8 cellular contexts compared by ENCODE assay signal in the genomic region with DNA sequence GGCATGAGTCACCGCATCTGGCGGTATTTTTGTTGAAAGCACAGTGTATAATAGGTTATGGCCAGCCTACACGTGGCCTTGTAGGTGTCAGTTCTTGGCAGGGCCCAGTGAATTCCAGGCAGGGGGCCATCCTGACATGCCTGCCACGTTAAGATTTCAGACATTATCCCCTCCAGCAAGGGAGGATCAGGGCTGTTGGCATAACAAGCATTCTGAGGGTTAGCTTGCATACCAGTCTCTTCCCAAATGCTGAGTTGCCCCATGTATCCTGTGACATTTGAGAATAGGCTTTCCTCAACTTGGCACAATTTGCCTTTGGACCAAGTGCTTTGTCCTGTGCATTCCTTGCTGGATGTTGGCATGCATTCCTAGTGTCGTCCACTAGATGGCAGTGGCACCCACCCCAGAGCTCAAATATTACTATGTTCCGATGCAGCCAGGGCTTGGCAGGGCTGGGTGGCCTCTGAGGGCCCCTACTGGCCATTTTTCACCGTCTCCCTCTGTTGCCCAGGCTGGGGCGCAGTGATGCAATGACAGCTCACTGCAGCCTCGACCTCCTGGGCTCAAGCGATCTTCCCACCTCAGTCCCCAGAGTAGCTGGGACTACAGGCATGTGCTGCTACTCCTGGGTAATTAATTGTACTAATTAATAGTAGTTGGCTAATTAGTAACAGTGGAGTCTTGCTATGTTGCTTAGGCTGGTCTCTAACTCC. TPM values are rescaled to one million over a fixed set of nuclear protein-coding genes. Genes with fewer than 3 reads are reported as not detected.
A peak's percentile ranks its signal among the peaks of the same experiment; 100 is the strongest.
DNase-seq lines count a peak whose midpoint lies in the region; ATAC-seq and TF ChIP-seq lines count a peak whose summit lies in the region.

No MANE protein-coding gene starts in this region.

- no peaks in the 10 kb centered on the region for H4K20me1 ChIP-seq in KMS-11 (ENCODE audit: insufficient read depth)

- no peak overlapping the region for H3K27ac ChIP-seq in KMS-11

- no peaks in the 10 kb centered on the region for H3K4me1 ChIP-seq in KMS-11 (ENCODE audit: low read depth, poor library complexity, severe bottlenecking)

- no peak overlapping the region for H2AFZ ChIP-seq in KMS-11 (ENCODE audit: low read depth)

- H3K27me3 Mint-ChIP-seq in neural crest cell (ENCODE audit: low read depth) = no peaks in the 10 kb centered on the region

- no peak overlapping the region for H3K9ac ChIP-seq in KMS-11

- no peaks in the 10 kb centered on the region for H3K36me3 ChIP-seq in KMS-11 (ENCODE audit: insufficient read depth)

- H3K9me3 Mint-ChIP-seq in neural crest cell = no peaks in the 10 kb centered on the region

- H3K4me1 Mint-ChIP-seq in neural crest cell = peaks cover 5% of the 10 kb centered on the region

- H3K27me3 ChIP-seq in KMS-11 (ENCODE audit: insufficient read depth, low read depth) = no peaks in the 10 kb centered on the region

- H3K36me3 Mint-ChIP-seq in neural crest cell (ENCODE audit: low read depth) = no peaks in the 10 kb centered on the region

- H3K4me2 ChIP-seq in KMS-11 = no peak overlapping the region

- H3K27ac Mint-ChIP-seq in neural crest cell (ENCODE audit: unreplicated experiment) = no peak overlapping the region

- H3K79me2 ChIP-seq in KMS-11 (ENCODE audit: insufficient read depth, low read depth) = no peaks in the 10 kb centered on the region

- TF ChIP-seq CTCF in KMS-11 (conservative IDR thresholded peaks at IDR 0.05; ENCODE audit: low read depth, low read length) (peak; percentile 77), fibroblast of mammary gland (conservative IDR thresholded peaks at IDR 0.05; ENCODE audit: control insufficient read depth, insufficient read depth, low read depth, low read length) (peak; percentile 99), neural crest cell (conservative IDR thresholded peaks at IDR 0.05) (peak; percentile 99)

- ATAC-seq in GM18909 (IDR thresholded peaks at IDR 0.05; ENCODE audit: poor library complexity, unreplicated experiment) = peak; percentile 73
- ATAC-seq in stimulated activated naive CD8-positive, alpha-beta T cell treated with anti-CD3 and anti-CD28 coated beads, Interleukin-15, Interleukin-2, amounts not matched to agents 100 U/mL and 50 U/mL, for 24 hours = peak; percentile 99

- H3K4me3 ChIP-seq in KMS-11 (IDR thresholded peaks at IDR 0.05; ENCODE audit: insufficient read depth, low read depth, low read length) (no peak overlapping the region), fibroblast of mammary gland (ENCODE audit: control insufficient read depth, low read depth, low read length) (no peak overlapping the region)

- no peak overlapping the region for H3K4me3 Mint-ChIP-seq in neural crest cell

- DNase-seq in AML-193 (lab: John Stamatoyannopoulos, UW) (peak; percentile 74 to 85), RPMI8226 (peak; percentile 90), fibroblast of mammary gland (ENCODE audit: low read depth) (peak; percentile 86), neural crest cell (ENCODE audit: low read depth, low spot score) (peak; percentile 91)
- peak; percentile 83 to 88 for DNase-seq in activated T-cell treated with anti-CD3 and anti-CD28 coated beads, Interleukin-2, amount 50 U/mL, for 48 hours
- DNase-seq in stimulated activated naive CD8-positive, alpha-beta T cell treated with anti-CD3 and anti-CD28 coated beads, Interleukin-15, Interleukin-2, amounts not matched to agents 100 U/mL and 50 U/mL, for 24 hours = peak; percentile 77

RNA-seq across cellular contexts. Expression of a gene that starts 31.2 kb away (rescaled TPM):
- total RNA-seq in neural crest cell = not detected in 2 replicates
